In the genomic region with DNA sequence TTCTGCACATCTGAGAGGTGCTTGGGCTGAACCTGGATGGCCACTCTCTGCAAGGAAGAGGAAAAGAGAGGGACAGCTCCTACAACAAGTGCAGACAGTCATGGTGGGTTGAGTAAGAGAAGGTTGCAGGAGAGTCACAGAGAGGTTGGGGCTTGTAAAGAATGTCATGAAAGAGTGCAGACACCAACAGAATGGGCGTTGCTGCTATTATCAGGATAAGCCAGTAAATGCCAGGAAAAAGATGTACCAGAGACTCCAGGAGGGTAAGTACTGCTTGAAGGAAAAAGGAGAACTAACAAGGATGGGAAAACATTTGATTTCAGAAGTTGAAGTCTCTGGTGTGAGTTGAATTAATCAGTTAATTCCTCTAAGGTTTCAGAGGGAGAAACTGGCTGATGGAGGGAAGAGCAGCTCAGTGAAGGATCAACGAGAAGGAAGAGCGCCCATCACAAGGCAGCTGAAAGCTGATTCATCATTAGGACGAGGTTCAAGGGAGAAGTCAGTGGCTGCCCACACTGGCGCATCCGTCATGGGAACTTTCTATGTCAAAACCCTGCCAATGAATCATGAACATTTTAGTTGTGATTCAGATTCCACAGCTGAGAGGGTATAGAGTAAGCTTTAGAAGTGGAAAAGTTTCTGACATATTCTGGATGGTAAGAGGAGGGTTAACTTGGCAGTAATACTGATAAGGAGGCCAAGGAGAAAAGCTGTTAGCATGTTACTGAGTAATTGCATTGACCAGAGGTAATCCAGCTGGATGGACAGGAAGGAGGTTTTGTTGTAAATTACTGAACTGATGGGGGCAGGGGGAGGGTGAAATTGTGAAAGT, we compare ENCODE assay signal across 11 cellular contexts.
A peak's percentile ranks its signal among the peaks of the same experiment; 100 is the strongest.
DNase-seq lines count a peak whose midpoint lies in the region; ATAC-seq and TF ChIP-seq lines count a peak whose summit lies in the region.
"Had no signal": no experiment of that assay in that cellular context is flagged by ENCODE, and none has a peak within 500 bp of the region (broad histone marks: within the 10 kb centered on the region; RNA-seq: fewer than 3 reads in every experiment).

No MANE protein-coding gene starts in this region.

- no peak overlapping the region for H2BK120ac ChIP-seq in trophoblast cell (ENCODE audit: insufficient read depth, low read length, poor library complexity)

- H3K4me3 ChIP-seq in Caco-2 (ENCODE audit: low read depth, low read length) = no peak overlapping the region
- no peak overlapping the region for H3K4me3 ChIP-seq in fibroblast of lung (replicated peaks in 1 of 4; ENCODE audit: control extremely low read depth in 1 of 4, insufficient read depth in 1 of 4, low read depth in 3 of 4, low read length in 4 of 4)
- H3K4me3 ChIP-seq in trophoblast cell (ENCODE audit: low read depth, low read length) = no peak overlapping the region
- H3K4me3 ChIP-seq: HAP-1, PC-9 had no signal

- no peaks in the 10 kb centered on the region for H3K36me3 Mint-ChIP-seq in Caco-2 (ENCODE audit: insufficient read depth, unreplicated experiment)
- H3K36me3 Mint-ChIP-seq: activated naive CD4-positive, alpha-beta T cell treated with anti-CD3 and anti-CD28 coated beads, Interleukin-2, amount 50 U/mL, for 24 hours had no signal

- H3K9ac ChIP-seq in fibroblast of lung (ENCODE audit: insufficient read depth, low read length) (no peak overlapping the region), trophoblast cell (ENCODE audit: low read length) (no peak overlapping the region)

- no TSS peak for BruUV-seq in Caco-2 (replicated peaks; lab: Mats Ljungman, UMichigan)

- H2AK5ac ChIP-seq in trophoblast cell (ENCODE audit: low read length) = no peak overlapping the region

- POLR2A ChIA-PET in Caco-2 (lab: Charles Lee) = no interaction called here

- H3K23ac ChIP-seq in trophoblast cell (ENCODE audit: low read length) = no peak overlapping the region

- H3K27me3 Mint-ChIP-seq in Caco-2 (ENCODE audit: insufficient read depth, unreplicated experiment) = no peaks in the 10 kb centered on the region

- no peak overlapping the region for H4K12ac ChIP-seq in trophoblast cell (ENCODE audit: low read depth, low read length)

- H3K14ac ChIP-seq in trophoblast cell (ENCODE audit: low read length) = no peak overlapping the region

- TF ChIP-seq CTCF in Caco-2 (IDR thresholded peaks at IDR 0.05; ENCODE audit: insufficient read depth in 1 of 2, low read depth in 1 of 2, low read length in 1 of 2, severe bottlenecking in 1 of 2, unreplicated experiment in 1 of 2) = no peak
- no peak for TF ChIP-seq CTCF in fibroblast of lung (conservative IDR thresholded peaks at IDR 0.05 in 1 of 2, IDR thresholded peaks at IDR 0.05 in 1 of 2; ENCODE audit: low read depth in 1 of 2, low read length in 2 of 2)

- H3K9me3 ChIP-seq in Caco-2 = no peaks in the 10 kb centered on the region
- H3K9me3 ChIP-seq in fibroblast of lung (ENCODE audit: control insufficient read depth, insufficient read depth, low read depth, low read length) = no peaks in the 10 kb centered on the region
- H3K9me3 ChIP-seq in trophoblast cell (ENCODE audit: insufficient read depth, low read depth, low read length) = peaks cover 2% of the 10 kb centered on the region

- intact Hi-C loops in Caco-2 (cut with micrococcal nuclease; ENCODE audit: unreplicated experiment) = loop anchor here (2.0 kb wide), 1 partner anchor 82 kb away; no protein-coding TSS in a partner anchor

- no peaks in the 10 kb centered on the region for H3K79me2 ChIP-seq in fibroblast of lung (ENCODE audit: control insufficient read depth, insufficient read depth, low read length)
- no peaks in the 10 kb centered on the region for H3K79me2 ChIP-seq in trophoblast cell (ENCODE audit: control insufficient read depth, insufficient read depth, low read length, poor library complexity)

- H3K27ac ChIP-seq in fibroblast of lung (ENCODE audit: insufficient read depth, low read length) = peak overlapping the region; percentile 49
- no peak overlapping the region for H3K27ac ChIP-seq in trophoblast cell (ENCODE audit: low read depth, low read length)
- H3K27ac ChIP-seq: PC-9 had no signal

- no peak overlapping the region for H2BK12ac ChIP-seq in trophoblast cell (ENCODE audit: low read length)

- H3K36me3 ChIP-seq in Caco-2 (ENCODE audit: control insufficient read depth, insufficient read depth, low read length) (no peaks in the 10 kb centered on the region), fibroblast of lung (ENCODE audit: control insufficient read depth, insufficient read depth, low read length) (no peaks in the 10 kb centered on the region), trophoblast cell (ENCODE audit: control insufficient read depth in 1 of 2, insufficient read depth in 2 of 2, low read length in 2 of 2) (no peaks in the 10 kb centered on the region)
- H3K36me3 ChIP-seq: HAP-1 had no signal

- no peak overlapping the region for H2AFZ ChIP-seq in fibroblast of lung (ENCODE audit: low read length)
- H2AFZ ChIP-seq in trophoblast cell (ENCODE audit: insufficient read depth, low read length, poor library complexity) = no peak overlapping the region
- H2AFZ ChIP-seq: PC-9 had no signal

- H3K4me1 ChIP-seq in Caco-2 = peaks cover 12% of the 10 kb centered on the region
- peaks cover 11% of the 10 kb centered on the region for H3K4me1 ChIP-seq in fibroblast of lung (ENCODE audit: control insufficient read depth, extremely low read depth, insufficient read depth, low read length)
- H3K4me1 ChIP-seq in trophoblast cell (ENCODE audit: control insufficient read depth in 1 of 2, insufficient read depth in 2 of 2, low read length in 2 of 2) = peaks cover 0 to 2% of the 10 kb centered on the region in 2 experiments
- H3K4me1 ChIP-seq: HAP-1 had no signal

- no peak overlapping the region for H3K18ac ChIP-seq in trophoblast cell (ENCODE audit: low read length)

- CTCF ChIA-PET in Caco-2 (lab: Charles Lee) = interaction anchor here (0.7 to 1.1 kb wide), 2 partner anchors 31 to 78 kb away, joined by 3 to 10 read pairs; a partner anchor contains a TSS

- H3K27me3 ChIP-seq in Caco-2 (replicated peaks; ENCODE audit: control insufficient read depth, insufficient read depth, low read length) (no peaks in the 10 kb centered on the region), fibroblast of lung (ENCODE audit: control insufficient read depth, insufficient read depth, low read length) (no peaks in the 10 kb centered on the region), trophoblast cell (ENCODE audit: insufficient read depth, low read length) (no peaks in the 10 kb centered on the region)

- no peak overlapping the region for H4K91ac ChIP-seq in trophoblast cell (ENCODE audit: low read depth, low read length)

- no peak overlapping the region for H4K8ac ChIP-seq in trophoblast cell (ENCODE audit: low read depth, low read length)

- WGBS in trophoblast cell (ENCODE audit: extremely low coverage, insufficient coverage, insufficient read length) = no CpG with 5 or more reads among the region's 6 CpGs

- no peaks in the 10 kb centered on the region for H3K79me1 ChIP-seq in trophoblast cell (ENCODE audit: low read length)

- no peak overlapping the region for H3K4me2 ChIP-seq in fibroblast of lung (ENCODE audit: extremely low read depth, insufficient read depth, low read length)
- H3K4me2 ChIP-seq in trophoblast cell (ENCODE audit: low read length) = no peak overlapping the region
- H3K4me2 ChIP-seq: PC-9 had no signal

- H3K4me1 Mint-ChIP-seq in Caco-2 (ENCODE audit: low read depth, unreplicated experiment) = peaks cover 13% of the 10 kb centered on the region
- H3K4me1 Mint-ChIP-seq: activated naive CD4-positive, alpha-beta T cell treated with anti-CD3 and anti-CD28 coated beads, Interleukin-2, amount 50 U/mL, for 24 hours had no signal

- peak overlapping the region; percentile 9 for H3K4me3 Mint-ChIP-seq in Caco-2 (ENCODE audit: unreplicated experiment)
- H3K4me3 Mint-ChIP-seq: activated naive CD4-positive, alpha-beta T cell treated with anti-CD3 and anti-CD28 coated beads, Interleukin-2, amount 50 U/mL, for 24 hours had no signal

- no peak overlapping the region for H3K4ac ChIP-seq in trophoblast cell (ENCODE audit: low read depth, low read length)

- H4K20me1 ChIP-seq in fibroblast of lung (ENCODE audit: control insufficient read depth, extremely low read depth, insufficient read depth, low read length) = no peaks in the 10 kb centered on the region

- peaks cover 23% of the 10 kb centered on the region for H3K9me3 Mint-ChIP-seq in Caco-2 (ENCODE audit: unreplicated experiment)
- H3K9me3 Mint-ChIP-seq: activated naive CD4-positive, alpha-beta T cell treated with anti-CD3 and anti-CD28 coated beads, Interleukin-2, amount 50 U/mL, for 24 hours had no signal

- DNase-seq in Caco-2 (peak in 1 of 2 experiments; percentile 20), NOMO-1 (lab: John Stamatoyannopoulos, UW; ENCODE audit: unreplicated experiment in 2 of 2) (peak; percentile 28 to 64), fibroblast of lung (ENCODE audit: low read depth in 2 of 2) (peak; percentile 92 to 96), trophoblast cell (peak; percentile 61 to 83), ureter (ENCODE audit: low spot score) (no peak)
- DNase-seq: PC-9 had no signal

- ATAC-seq in HG02870 (IDR thresholded peaks at IDR 0.05; ENCODE audit: unreplicated experiment) = no peak
- no peak for ATAC-seq in GM21576 (IDR thresholded peaks at IDR 0.05; ENCODE audit: unreplicated experiment)
- ATAC-seq in GM21423 (IDR thresholded peaks at IDR 0.05; ENCODE audit: unreplicated experiment) = no peak

- H2BK5ac ChIP-seq in trophoblast cell (ENCODE audit: low read depth, low read length, poor library complexity) = no peak overlapping the region

- H3K27ac Mint-ChIP-seq in Caco-2 (ENCODE audit: unreplicated experiment) = peak overlapping the region; percentile 40
- H3K27ac Mint-ChIP-seq: activated naive CD4-positive, alpha-beta T cell treated with anti-CD3 and anti-CD28 coated beads, Interleukin-2, amount 50 U/mL, for 24 hours had no signal
